ENCODE assay signal across 8 cellular contexts in the genomic region with DNA sequence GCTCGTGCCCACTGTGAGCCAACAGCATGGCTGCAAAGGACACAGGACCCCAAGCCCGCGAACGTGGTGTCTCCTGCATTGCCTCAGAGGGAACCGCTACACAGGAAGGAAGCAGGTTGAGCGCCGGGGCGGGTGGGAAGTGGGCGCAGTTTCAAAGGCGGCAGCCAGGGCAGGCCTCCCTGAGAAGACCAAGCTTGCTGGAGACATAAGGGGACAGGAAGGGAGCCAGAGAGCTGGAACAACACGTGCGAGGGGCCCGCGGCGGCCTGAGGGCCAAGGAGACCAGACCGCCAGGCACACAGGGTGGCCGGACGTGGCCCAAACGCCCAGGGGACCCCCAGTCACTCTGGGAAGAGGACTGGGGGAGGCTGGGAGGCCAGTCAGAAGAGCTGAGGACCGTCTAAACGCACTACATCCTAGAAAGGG. TPM values are rescaled to one million over a fixed set of nuclear protein-coding genes. Genes with fewer than 3 reads are reported as not detected.
DNase-seq lines count a peak whose midpoint lies in the region; ATAC-seq lines count a peak whose summit lies in the region.

No MANE protein-coding gene starts in this region.

- H3K4me3 Mint-ChIP-seq in stimulated activated memory B cell treated with anti-CD40 and anti-IgM and Interleukin-4, amounts not matched to agents 10 μg/mL and 1 μg/mL and 100 μg/mL, for 72 hours: peak overlapping the region; percentile 58

- 54% methylated on average over 21 of the region's 21 CpGs for WGBS in right cardiac atrium

- H3K9me3 Mint-ChIP-seq in stimulated activated memory B cell treated with anti-CD40 and anti-IgM and Interleukin-4, amounts not matched to agents 10 μg/mL and 1 μg/mL and 100 μg/mL, for 72 hours: no peaks in the 10 kb centered on the region

- H3K4me1 ChIP-seq in Karpas-422 (ENCODE audit: low read length): peaks cover 73% of the 10 kb centered on the region
- H3K4me1 ChIP-seq in right cardiac atrium (ENCODE audit: control insufficient read depth, insufficient read depth, low read length): peaks cover 3% of the 10 kb centered on the region

- H4K20me1 ChIP-seq in Karpas-422 (ENCODE audit: insufficient read depth, low read depth, low read length): peaks cover 41% of the 10 kb centered on the region

- H3K9me3 ChIP-seq in Karpas-422 (ENCODE audit: low read length) (no peaks in the 10 kb centered on the region), right cardiac atrium (ENCODE audit: control insufficient read depth, low read length) (no peaks in the 10 kb centered on the region)

- no peak overlapping the region for H2AFZ ChIP-seq in Karpas-422 (ENCODE audit: low read length)

- DNase-seq in Karpas-422 (peak; percentile 70), right cardiac atrium (peak; percentile 46 to 83 (median 83)), hepatic stellate cell (ENCODE audit: low spot score) (no peak), globus pallidus (ENCODE audit: low spot score) (no peak), NCI-H2227 (lab: John Stamatoyannopoulos, UW; ENCODE audit: unreplicated experiment) (no peak)
- DNase-seq in activated CD8-positive, alpha-beta memory T cell treated with anti-CD3 and anti-CD28 coated beads for 24 hours: peak; percentile 89

- no peaks in the 10 kb centered on the region for H3K9me2 ChIP-seq in Karpas-422 (replicated peaks; ENCODE audit: insufficient read depth, low read length)

- no peaks in the 10 kb centered on the region for H3K27me3 Mint-ChIP-seq in stimulated activated memory B cell treated with anti-CD40 and anti-IgM and Interleukin-4, amounts not matched to agents 10 μg/mL and 1 μg/mL and 100 μg/mL, for 72 hours

- peaks cover 59% of the 10 kb centered on the region for H3K36me3 Mint-ChIP-seq in stimulated activated memory B cell treated with anti-CD40 and anti-IgM and Interleukin-4, amounts not matched to agents 10 μg/mL and 1 μg/mL and 100 μg/mL, for 72 hours

- ATAC-seq in right cardiac atrium (peak; percentile 29 to 69), HG02938 (IDR thresholded peaks at IDR 0.05; ENCODE audit: unreplicated experiment) (no peak)
- no peak for ATAC-seq in stimulated activated memory B cell treated with anti-CD40 and anti-IgM and Interleukin-4, amounts not matched to agents 10 μg/mL and 1 μg/mL and 100 μg/mL, for 72 hours

- peak overlapping the region; percentile 100 for H3K4me2 ChIP-seq in Karpas-422 (ENCODE audit: low read depth, low read length, poor library complexity, severe bottlenecking)

- intact Hi-C loops in right cardiac atrium (cut with DNase I): no loop called here

- peaks cover 9% of the 10 kb centered on the region; the same call in 1 of the 2 replicates for H3K36me3 ChIP-seq in Karpas-422 (ENCODE audit: insufficient read depth, low read length)

- H3K27me3 ChIP-seq in Karpas-422 (ENCODE audit: low read length): no peaks in the 10 kb centered on the region
- no peaks in the 10 kb centered on the region for H3K27me3 ChIP-seq in right cardiac atrium (ENCODE audit: control insufficient read depth, insufficient read depth)

- H3K27ac ChIP-seq in Karpas-422 (ENCODE audit: low read length): peak overlapping the region; percentile 96
- no peak overlapping the region for H3K27ac ChIP-seq in right cardiac atrium (ENCODE audit: low read length)

- H3K27ac Mint-ChIP-seq in stimulated activated memory B cell treated with anti-CD40 and anti-IgM and Interleukin-4, amounts not matched to agents 10 μg/mL and 1 μg/mL and 100 μg/mL, for 72 hours: peak overlapping the region; percentile 98

- no peak overlapping the region; the same call in 1 of the 2 replicates for H3K4me3 ChIP-seq in Karpas-422 (ENCODE audit: low read length)
- no peak overlapping the region for H3K4me3 ChIP-seq in right cardiac atrium (ENCODE audit: low read length)

- peak overlapping the region; percentile 42 for H3K9ac ChIP-seq in Karpas-422 (ENCODE audit: low read length)

- H3K79me2 ChIP-seq in Karpas-422 (ENCODE audit: low read length): peaks cover 15% of the 10 kb centered on the region

- peaks cover 66% of the 10 kb centered on the region for H3K4me1 Mint-ChIP-seq in stimulated activated memory B cell treated with anti-CD40 and anti-IgM and Interleukin-4, amounts not matched to agents 10 μg/mL and 1 μg/mL and 100 μg/mL, for 72 hours

RNA-seq across cellular contexts. Expression of a gene that starts 32.0 kb away (rescaled TPM):
- 86.9 and 184 TPM in 2 replicates for total RNA-seq in Karpas-422 (2014; rRNA removed; shearing (Covaris generic); ENCODE audit: low replicate concordance)
- 100 to 1,000 TPM; 123 to 145 (median 134) TPM for total RNA-seq in right cardiac atrium
- polyA plus RNA-seq in right cardiac atrium: 119 TPM

RNA-seq across cellular contexts. Expression of a gene that starts 44.5 kb away (rescaled TPM):
- 7.4 and 8.9 TPM in 2 replicates for total RNA-seq in Karpas-422 (2014; rRNA removed; shearing (Covaris generic); ENCODE audit: low replicate concordance)
- total RNA-seq in right cardiac atrium: 10 to 100 TPM; 12.2 to 27.4 (median 14.2) TPM
- polyA plus RNA-seq in right cardiac atrium: 9.6 TPM

Comparison
In these comparisons a context has a peak if more than half of its experiments do, and no peak if none do; other contexts are left out.
1. DNase-seq: peak in Karpas-422 (single experiment), activated CD8-positive, alpha-beta memory T cell treated with anti-CD3 and anti-CD28 coated beads for 24 hours (single experiment) and right cardiac atrium (3 of 3); none in hepatic stellate cell (single experiment), globus pallidus (single experiment) and NCI-H2227 (single experiment).
2. ATAC-seq: peak in right cardiac atrium (2 of 2); none in stimulated activated memory B cell treated with anti-CD40 and anti-IgM and Interleukin-4, amounts not matched to agents 10 μg/mL and 1 μg/mL and 100 μg/mL, for 72 hours (single experiment) and HG02938 (single experiment).